Comparison of ENCODE assay signal across 12 cellular contexts in the genomic region with DNA sequence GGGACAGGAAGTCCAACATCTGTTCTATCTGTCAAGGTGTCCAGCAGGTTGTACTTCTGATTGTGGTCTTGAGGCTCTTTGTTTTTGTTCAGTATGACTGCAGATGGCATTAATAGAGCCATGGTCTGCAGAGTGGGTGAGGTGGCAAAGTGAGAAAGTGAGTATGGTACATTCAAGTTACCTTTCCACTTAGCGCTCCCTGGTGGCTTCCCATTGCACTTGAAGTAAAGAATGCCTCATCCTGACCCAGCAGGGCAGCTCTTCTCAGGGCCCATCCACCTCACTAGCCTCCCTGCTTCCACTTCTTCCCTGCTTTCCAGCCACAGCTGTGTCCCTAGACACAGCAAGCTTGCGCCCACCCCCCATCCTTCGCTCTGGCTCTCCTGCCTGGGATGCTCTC.
A peak's percentile ranks its signal among the peaks of the same experiment; 100 is the strongest.
DNase-seq lines count a peak whose midpoint lies in the region; ATAC-seq and TF ChIP-seq lines count a peak whose summit lies in the region.
"Had no signal": no experiment of that assay in that cellular context is flagged by ENCODE, and none has a peak within 500 bp of the region (broad histone marks: within the 10 kb centered on the region; RNA-seq: fewer than 3 reads in every experiment).

No MANE protein-coding gene starts in this region.

- no peaks in the 10 kb centered on the region for H3K27me3 Mint-ChIP-seq in activated CD4-positive, alpha-beta T cell treated with anti-CD3 and anti-CD28 coated beads, Interleukin-2, amount 10 ng/mL, durations not matched to agents 24 days and 14 days

- no peak overlapping the region for H3K4me3 ChIP-seq in fibroblast of mammary gland (ENCODE audit: control insufficient read depth, low read depth, low read length)
- H3K4me3 ChIP-seq: pancreas, vagina had no signal

- DNase-seq in activated CD4-positive, alpha-beta T cell treated with anti-CD3 and anti-CD28 coated beads, Interleukin-2, amount 10 ng/mL, durations not matched to agents 24 days and 14 days = peak; percentile 62
- no peak for DNase-seq in activated CD4-positive, alpha-beta T cell treated with anti-CD3 and anti-CD28 coated beads, Interleukin-2, amount 50 U/mL, for 1 hour
- DNase-seq in OCI-M1 (lab: John Stamatoyannopoulos, UW) (peak; percentile 31), fibroblast of mammary gland (ENCODE audit: low read depth) (peak; percentile 23), DMS153 (lab: John Stamatoyannopoulos, UW) (no peak)
- DNase-seq in stimulated activated CD8-positive, alpha-beta memory T cell treated with anti-CD3 and anti-CD28 coated beads, Interleukin-4, amount 100 ng/mL, for 48 hours = peak; percentile 63
- DNase-seq: C1 segment of cervical spinal cord, caudate nucleus, pancreas had no signal

- peak; percentile 21 for TF ChIP-seq CTCF in fibroblast of mammary gland (conservative IDR thresholded peaks at IDR 0.05; ENCODE audit: control insufficient read depth, insufficient read depth, low read depth, low read length)

- intact Hi-C loops in activated CD4-positive, alpha-beta T cell treated with anti-CD3 and anti-CD28 coated beads, Interleukin-2, amount 10 ng/mL, durations not matched to agents 24 days and 14 days (cut with micrococcal nuclease) = loop anchor here (5.0 kb wide), 1 partner anchor 82 kb away; no protein-coding TSS in a partner anchor

- no peaks in the 10 kb centered on the region for H3K36me3 Mint-ChIP-seq in activated CD4-positive, alpha-beta T cell treated with anti-CD3 and anti-CD28 coated beads, Interleukin-2, amount 10 ng/mL, durations not matched to agents 24 days and 14 days (ENCODE audit: low read depth)

- no peak overlapping the region for H3K4me3 Mint-ChIP-seq in activated CD4-positive, alpha-beta T cell treated with anti-CD3 and anti-CD28 coated beads, Interleukin-2, amount 10 ng/mL, durations not matched to agents 24 days and 14 days

- no peaks in the 10 kb centered on the region for H3K9me3 Mint-ChIP-seq in activated CD4-positive, alpha-beta T cell treated with anti-CD3 and anti-CD28 coated beads, Interleukin-2, amount 10 ng/mL, durations not matched to agents 24 days and 14 days

- peaks cover 17% of the 10 kb centered on the region for H3K4me1 Mint-ChIP-seq in activated CD4-positive, alpha-beta T cell treated with anti-CD3 and anti-CD28 coated beads, Interleukin-2, amount 10 ng/mL, durations not matched to agents 24 days and 14 days

- no peak overlapping the region for H3K27ac Mint-ChIP-seq in activated CD4-positive, alpha-beta T cell treated with anti-CD3 and anti-CD28 coated beads, Interleukin-2, amount 10 ng/mL, durations not matched to agents 24 days and 14 days

- ATAC-seq in GM18868 (IDR thresholded peaks at IDR 0.05; ENCODE audit: unreplicated experiment) (no peak), GM19035 (IDR thresholded peaks at IDR 0.05; ENCODE audit: unreplicated experiment) (no peak)
- ATAC-seq: pancreas had no signal

Comparison
In these comparisons a context has a peak if more than half of its experiments do, and no peak if none do; other contexts are left out.
1. DNase-seq: peak in activated CD4-positive, alpha-beta T cell treated with anti-CD3 and anti-CD28 coated beads, Interleukin-2, amount 10 ng/mL, durations not matched to agents 24 days and 14 days (single experiment), OCI-M1 (single experiment), fibroblast of mammary gland (single experiment) and stimulated activated CD8-positive, alpha-beta memory T cell treated with anti-CD3 and anti-CD28 coated beads, Interleukin-4, amount 100 ng/mL, for 48 hours (single experiment); none in activated CD4-positive, alpha-beta T cell treated with anti-CD3 and anti-CD28 coated beads, Interleukin-2, amount 50 U/mL, for 1 hour (single experiment) and DMS153 (single experiment).